ENCODE assay signal across 9 cellular contexts in genomic region chr4:177339794-177340374, GRCh38. TPM values are rescaled to one million over a fixed set of nuclear protein-coding genes. Genes with fewer than 3 reads are reported as not detected.
DNase-seq lines count a peak whose midpoint lies in the region; ATAC-seq and TF ChIP-seq lines count a peak whose summit lies in the region.
"Had no signal": no experiment of that assay in that cellular context is flagged by ENCODE, and none has a peak within 500 bp of the region (broad histone marks: within the 10 kb centered on the region; RNA-seq: fewer than 3 reads in every experiment).

No MANE protein-coding gene starts in this region.

- H3K9ac ChIP-seq in smooth muscle cell (ENCODE audit: low read depth): no peak overlapping the region

- no peaks in the 10 kb centered on the region for H3K9me3 Mint-ChIP-seq in activated T-cell treated with anti-CD3 and anti-CD28 coated beads, Interleukin-2, amount 50 U/mL, for 4 hours
- H3K9me3 Mint-ChIP-seq in activated T-cell treated with anti-CD3 and anti-CD28 coated beads, Interleukin-2, amount 50 U/mL, for 24 hours: no peaks in the 10 kb centered on the region

- ATAC-seq in activated T-cell treated with anti-CD3 and anti-CD28 coated beads, Interleukin-2, amount 50 U/mL, for 4 hours: peak; percentile 55 to 78
- ATAC-seq in GM21786 (IDR thresholded peaks at IDR 0.05; ENCODE audit: unreplicated experiment): peak; percentile 99

- H3K27ac ChIP-seq in WERI-Rb-1 (no peak overlapping the region), smooth muscle cell (ENCODE audit: low read depth) (no peak overlapping the region)

- H3K36me3 ChIP-seq in WERI-Rb-1 (peaks cover 24% of the 10 kb centered on the region), smooth muscle cell (ENCODE audit: low read depth) (no peaks in the 10 kb centered on the region)

- H3K4me1 Mint-ChIP-seq in activated T-cell treated with anti-CD3 and anti-CD28 coated beads, Interleukin-2, amount 50 U/mL, for 4 hours (ENCODE audit: low read depth): peaks cover 10% of the 10 kb centered on the region
- H3K4me1 Mint-ChIP-seq in activated T-cell treated with anti-CD3 and anti-CD28 coated beads, Interleukin-2, amount 50 U/mL, for 24 hours (ENCODE audit: low read depth): peaks cover 6% of the 10 kb centered on the region

- TF ChIP-seq RAD21 in Ishikawa (IDR thresholded peaks at IDR 0.05; ENCODE audit: low read depth): peak; percentile 46

- no peak for TF ChIP-seq EP300 in Ishikawa (IDR thresholded peaks at IDR 0.05; ENCODE audit: borderline replicate concordance)

- no peak for DNase-seq in activated T-cell treated with anti-CD3 and anti-CD28 coated beads, Interleukin-2, amount 50 U/mL, for 4 hours
- DNase-seq in activated T-cell treated with anti-CD3 and anti-CD28 coated beads, Interleukin-2, amount 50 U/mL, for 24 hours: no peak
- DNase-seq in WERI-Rb-1 (no peak), glomerular visceral epithelial cell (ENCODE audit: extremely low spot score) (peak; percentile 47), smooth muscle cell (lab: John Stamatoyannopoulos, UW; ENCODE audit: unreplicated experiment) (no peak), NCI-H128 (lab: John Stamatoyannopoulos, UW; ENCODE audit: unreplicated experiment) (no peak)

- no peaks in the 10 kb centered on the region for H3K9me3 ChIP-seq in WERI-Rb-1 (ENCODE audit: severe bottlenecking)
- H3K9me3 ChIP-seq in smooth muscle cell (replicated peaks; ENCODE audit: low read depth): no peaks in the 10 kb centered on the region
- H3K9me3 ChIP-seq: HAP-1 had no signal

- H3K4me2 ChIP-seq in smooth muscle cell: no peak overlapping the region

- no peaks in the 10 kb centered on the region for H3K79me2 ChIP-seq in smooth muscle cell (ENCODE audit: low read depth)

- no peaks in the 10 kb centered on the region for H3K36me3 Mint-ChIP-seq in activated T-cell treated with anti-CD3 and anti-CD28 coated beads, Interleukin-2, amount 50 U/mL, for 4 hours (ENCODE audit: insufficient read depth)
- peaks cover 2% of the 10 kb centered on the region for H3K36me3 Mint-ChIP-seq in activated T-cell treated with anti-CD3 and anti-CD28 coated beads, Interleukin-2, amount 50 U/mL, for 24 hours (ENCODE audit: low read depth)

- H3K4me1 ChIP-seq in smooth muscle cell (ENCODE audit: low read depth): no peaks in the 10 kb centered on the region

- no peaks in the 10 kb centered on the region for H3K27me3 Mint-ChIP-seq in activated T-cell treated with anti-CD3 and anti-CD28 coated beads, Interleukin-2, amount 50 U/mL, for 4 hours (ENCODE audit: low read depth)
- H3K27me3 Mint-ChIP-seq in activated T-cell treated with anti-CD3 and anti-CD28 coated beads, Interleukin-2, amount 50 U/mL, for 24 hours: no peaks in the 10 kb centered on the region

- H3K4me3 Mint-ChIP-seq in activated T-cell treated with anti-CD3 and anti-CD28 coated beads, Interleukin-2, amount 50 U/mL, for 4 hours: no peak overlapping the region
- H3K4me3 Mint-ChIP-seq in activated T-cell treated with anti-CD3 and anti-CD28 coated beads, Interleukin-2, amount 50 U/mL, for 24 hours: no peak overlapping the region

- H3K27ac Mint-ChIP-seq in activated T-cell treated with anti-CD3 and anti-CD28 coated beads, Interleukin-2, amount 50 U/mL, for 24 hours: no peak overlapping the region

- H3K4me3 ChIP-seq in WERI-Rb-1 (ENCODE audit: low read depth, low read length) (no peak overlapping the region), smooth muscle cell (no peak overlapping the region)
- H3K4me3 ChIP-seq: HAP-1 had no signal

- H2AFZ ChIP-seq in smooth muscle cell (ENCODE audit: low read depth): peak overlapping the region; percentile 26

- no peaks in the 10 kb centered on the region for H4K20me1 ChIP-seq in smooth muscle cell (ENCODE audit: low read depth)

- H3K27me3 ChIP-seq in WERI-Rb-1 (ENCODE audit: insufficient read depth, low read depth, severe bottlenecking): no peaks in the 10 kb centered on the region
- H3K27me3 ChIP-seq in smooth muscle cell (ENCODE audit: low read depth): no peaks in the 10 kb centered on the region

- H3F3A ChIP-seq in smooth muscle cell (ENCODE audit: low read depth): no peaks in the 10 kb centered on the region

- TF ChIP-seq CTCF in WERI-Rb-1 (IDR thresholded peaks at IDR 0.05; ENCODE audit: low read depth, low read length): peak; percentile 37; the same call in 1 of the 2 replicates
- peak; percentile 63 for TF ChIP-seq CTCF in smooth muscle cell (IDR thresholded peaks at IDR 0.05; ENCODE audit: borderline replicate concordance, insufficient read depth, poor library complexity, severe bottlenecking)

- WGBS in smooth muscle cell (ENCODE audit: low lambda C conversion rate): 69% methylated on average over 2 of the region's 2 CpGs

TF ChIP-seq in Ishikawa, 13 proteins besides CTCF, POLR2A, EP300 and RAD21:
- no peak for TF ChIP-seq CREB1 (IDR thresholded peaks at IDR 0.05; ENCODE audit: low read depth)
- no peak for TF ChIP-seq TAF1 (IDR thresholded peaks at IDR 0.05; ENCODE audit: low read depth)
- no peak for TF ChIP-seq TEAD4 (IDR thresholded peaks at IDR 0.05)
- TF ChIP-seq NFIC (IDR thresholded peaks at IDR 0.05): no peak
- TF ChIP-seq, protein P1, sequence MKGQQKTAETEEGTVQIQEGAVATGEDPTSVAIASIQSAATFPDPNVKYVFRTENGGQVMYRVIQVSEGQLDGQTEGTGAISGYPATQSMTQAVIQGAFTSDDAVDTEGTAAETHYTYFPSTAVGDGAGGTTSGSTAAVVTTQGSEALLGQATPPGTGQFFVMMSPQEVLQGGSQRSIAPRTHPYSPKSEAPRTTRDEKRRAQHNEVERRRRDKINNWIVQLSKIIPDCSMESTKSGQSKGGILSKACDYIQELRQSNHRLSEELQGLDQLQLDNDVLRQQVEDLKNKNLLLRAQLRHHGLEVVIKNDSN (IDR thresholded peaks at IDR 0.05): no peak
- no peak for TF ChIP-seq EGR1 (IDR thresholded peaks at IDR 0.05)
- no peak for TF ChIP-seq ZBTB7A (IDR thresholded peaks at IDR 0.05; ENCODE audit: low read depth)
- TF ChIP-seq FOXM1 (IDR thresholded peaks at IDR 0.05; ENCODE audit: borderline replicate concordance, low read depth): no peak
- TF ChIP-seq, protein P2, sequence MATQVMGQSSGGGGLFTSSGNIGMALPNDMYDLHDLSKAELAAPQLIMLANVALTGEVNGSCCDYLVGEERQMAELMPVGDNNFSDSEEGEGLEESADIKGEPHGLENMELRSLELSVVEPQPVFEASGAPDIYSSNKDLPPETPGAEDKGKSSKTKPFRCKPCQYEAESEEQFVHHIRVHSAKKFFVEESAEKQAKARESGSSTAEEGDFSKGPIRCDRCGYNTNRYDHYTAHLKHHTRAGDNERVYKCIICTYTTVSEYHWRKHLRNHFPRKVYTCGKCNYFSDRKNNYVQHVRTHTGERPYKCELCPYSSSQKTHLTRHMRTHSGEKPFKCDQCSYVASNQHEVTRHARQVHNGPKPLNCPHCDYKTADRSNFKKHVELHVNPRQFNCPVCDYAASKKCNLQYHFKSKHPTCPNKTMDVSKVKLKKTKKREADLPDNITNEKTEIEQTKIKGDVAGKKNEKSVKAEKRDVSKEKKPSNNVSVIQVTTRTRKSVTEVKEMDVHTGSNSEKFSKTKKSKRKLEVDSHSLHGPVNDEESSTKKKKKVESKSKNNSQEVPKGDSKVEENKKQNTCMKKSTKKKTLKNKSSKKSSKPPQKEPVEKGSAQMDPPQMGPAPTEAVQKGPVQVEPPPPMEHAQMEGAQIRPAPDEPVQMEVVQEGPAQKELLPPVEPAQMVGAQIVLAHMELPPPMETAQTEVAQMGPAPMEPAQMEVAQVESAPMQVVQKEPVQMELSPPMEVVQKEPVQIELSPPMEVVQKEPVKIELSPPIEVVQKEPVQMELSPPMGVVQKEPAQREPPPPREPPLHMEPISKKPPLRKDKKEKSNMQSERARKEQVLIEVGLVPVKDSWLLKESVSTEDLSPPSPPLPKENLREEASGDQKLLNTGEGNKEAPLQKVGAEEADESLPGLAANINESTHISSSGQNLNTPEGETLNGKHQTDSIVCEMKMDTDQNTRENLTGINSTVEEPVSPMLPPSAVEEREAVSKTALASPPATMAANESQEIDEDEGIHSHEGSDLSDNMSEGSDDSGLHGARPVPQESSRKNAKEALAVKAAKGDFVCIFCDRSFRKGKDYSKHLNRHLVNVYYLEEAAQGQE (IDR thresholded peaks at IDR 0.05; ENCODE audit: low read depth): no peak
- TF ChIP-seq, protein P3, sequence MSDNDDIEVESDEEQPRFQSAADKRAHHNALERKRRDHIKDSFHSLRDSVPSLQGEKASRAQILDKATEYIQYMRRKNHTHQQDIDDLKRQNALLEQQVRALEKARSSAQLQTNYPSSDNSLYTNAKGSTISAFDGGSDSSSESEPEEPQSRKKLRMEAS (IDR thresholded peaks at IDR 0.05): no peak

RNA-seq across cellular contexts. Expression of gene NEIL3, which starts 30.2 kb away (rescaled TPM):
- 1 to 10 TPM in 1 of 3 donors, under 1 TPM in 2; 0.58 to 1.2 (median 0.79) TPM for total RNA-seq in activated T-cell treated with anti-CD3 and anti-CD28 coated beads, Interleukin-2, amount 50 U/mL, for 4 hours
- 3.7 and 4.9 TPM in 2 replicates for total RNA-seq in smooth muscle cell
- 1.2 and 2.7 TPM in 2 replicates for polyA plus RNA-seq in smooth muscle cell
